ENCODE assay signal across 1 cellular context in genomic region chr11:33695051-33695566, GRCh38.
TF ChIP-seq lines count a peak whose summit lies in the region.

No MANE protein-coding gene starts in this region.

TF ChIP-seq in HepG2, 621 proteins besides CTCF, POLR2A, EP300 and RAD21 (continued from another document):
- TF ChIP-seq ONECUT2 (CRISPR knock-in tag; IDR thresholded peaks at IDR 0.05): peak; percentile 89
- no peak for TF ChIP-seq CCDC6 (CRISPR knock-in tag; IDR thresholded peaks at IDR 0.05)
- no peak for TF ChIP-seq CBX1 (IDR thresholded peaks at IDR 0.05; ENCODE audit: low read depth)
- TF ChIP-seq, protein P1, sequence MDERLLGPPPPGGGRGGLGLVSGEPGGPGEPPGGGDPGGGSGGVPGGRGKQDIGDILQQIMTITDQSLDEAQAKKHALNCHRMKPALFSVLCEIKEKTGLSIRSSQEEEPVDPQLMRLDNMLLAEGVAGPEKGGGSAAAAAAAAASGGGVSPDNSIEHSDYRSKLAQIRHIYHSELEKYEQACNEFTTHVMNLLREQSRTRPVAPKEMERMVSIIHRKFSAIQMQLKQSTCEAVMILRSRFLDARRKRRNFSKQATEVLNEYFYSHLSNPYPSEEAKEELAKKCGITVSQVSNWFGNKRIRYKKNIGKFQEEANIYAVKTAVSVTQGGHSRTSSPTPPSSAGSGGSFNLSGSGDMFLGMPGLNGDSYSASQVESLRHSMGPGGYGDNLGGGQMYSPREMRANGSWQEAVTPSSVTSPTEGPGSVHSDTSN (CRISPR knock-in tag; IDR thresholded peaks at IDR 0.05): no peak
- TF ChIP-seq ZNF652 (CRISPR knock-in tag; IDR thresholded peaks at IDR 0.05; ENCODE audit: borderline replicate concordance, low read depth): no peak
- TF ChIP-seq CENPX (CRISPR knock-in tag; IDR thresholded peaks at IDR 0.05): no peak
- no peak for TF ChIP-seq CHCHD3 (CRISPR knock-in tag; IDR thresholded peaks at IDR 0.05)
- no peak for TF ChIP-seq ZNF589 (CRISPR knock-in tag; conservative IDR thresholded peaks at IDR 0.05)
- TF ChIP-seq ZNF510 (CRISPR knock-in tag; IDR thresholded peaks at IDR 0.05; ENCODE audit: low read depth): no peak
- no peak for TF ChIP-seq ZNF432 (CRISPR knock-in tag; IDR thresholded peaks at IDR 0.05; ENCODE audit: borderline replicate concordance)
- no peak for TF ChIP-seq SMAD9 (CRISPR knock-in tag; IDR thresholded peaks at IDR 0.05)
- no peak for TF ChIP-seq MXD3 (CRISPR knock-in tag; IDR thresholded peaks at IDR 0.05)
- no peak for TF ChIP-seq ZBTB20 (CRISPR knock-in tag; IDR thresholded peaks at IDR 0.05; ENCODE audit: borderline replicate concordance, low read depth)
- no peak for TF ChIP-seq JDP2 (CRISPR knock-in tag; IDR thresholded peaks at IDR 0.05; ENCODE audit: borderline replicate concordance)
- no peak for TF ChIP-seq ZNF460 (CRISPR knock-in tag; IDR thresholded peaks at IDR 0.05; ENCODE audit: borderline replicate concordance)
- no peak for TF ChIP-seq RFXAP (CRISPR knock-in tag; IDR thresholded peaks at IDR 0.05; ENCODE audit: borderline replicate concordance)
- TF ChIP-seq ZNF354B (CRISPR knock-in tag; IDR thresholded peaks at IDR 0.05): no peak
- TF ChIP-seq ZNF614 (CRISPR knock-in tag; IDR thresholded peaks at IDR 0.05; ENCODE audit: borderline replicate concordance): no peak
- no peak for TF ChIP-seq XBP1 (CRISPR knock-in tag; IDR thresholded peaks at IDR 0.05)
- TF ChIP-seq ZBTB38 (CRISPR knock-in tag; IDR thresholded peaks at IDR 0.05): no peak
- no peak for TF ChIP-seq PAX8 (CRISPR knock-in tag; IDR thresholded peaks at IDR 0.05; ENCODE audit: borderline replicate concordance)
- TF ChIP-seq, protein P2, sequence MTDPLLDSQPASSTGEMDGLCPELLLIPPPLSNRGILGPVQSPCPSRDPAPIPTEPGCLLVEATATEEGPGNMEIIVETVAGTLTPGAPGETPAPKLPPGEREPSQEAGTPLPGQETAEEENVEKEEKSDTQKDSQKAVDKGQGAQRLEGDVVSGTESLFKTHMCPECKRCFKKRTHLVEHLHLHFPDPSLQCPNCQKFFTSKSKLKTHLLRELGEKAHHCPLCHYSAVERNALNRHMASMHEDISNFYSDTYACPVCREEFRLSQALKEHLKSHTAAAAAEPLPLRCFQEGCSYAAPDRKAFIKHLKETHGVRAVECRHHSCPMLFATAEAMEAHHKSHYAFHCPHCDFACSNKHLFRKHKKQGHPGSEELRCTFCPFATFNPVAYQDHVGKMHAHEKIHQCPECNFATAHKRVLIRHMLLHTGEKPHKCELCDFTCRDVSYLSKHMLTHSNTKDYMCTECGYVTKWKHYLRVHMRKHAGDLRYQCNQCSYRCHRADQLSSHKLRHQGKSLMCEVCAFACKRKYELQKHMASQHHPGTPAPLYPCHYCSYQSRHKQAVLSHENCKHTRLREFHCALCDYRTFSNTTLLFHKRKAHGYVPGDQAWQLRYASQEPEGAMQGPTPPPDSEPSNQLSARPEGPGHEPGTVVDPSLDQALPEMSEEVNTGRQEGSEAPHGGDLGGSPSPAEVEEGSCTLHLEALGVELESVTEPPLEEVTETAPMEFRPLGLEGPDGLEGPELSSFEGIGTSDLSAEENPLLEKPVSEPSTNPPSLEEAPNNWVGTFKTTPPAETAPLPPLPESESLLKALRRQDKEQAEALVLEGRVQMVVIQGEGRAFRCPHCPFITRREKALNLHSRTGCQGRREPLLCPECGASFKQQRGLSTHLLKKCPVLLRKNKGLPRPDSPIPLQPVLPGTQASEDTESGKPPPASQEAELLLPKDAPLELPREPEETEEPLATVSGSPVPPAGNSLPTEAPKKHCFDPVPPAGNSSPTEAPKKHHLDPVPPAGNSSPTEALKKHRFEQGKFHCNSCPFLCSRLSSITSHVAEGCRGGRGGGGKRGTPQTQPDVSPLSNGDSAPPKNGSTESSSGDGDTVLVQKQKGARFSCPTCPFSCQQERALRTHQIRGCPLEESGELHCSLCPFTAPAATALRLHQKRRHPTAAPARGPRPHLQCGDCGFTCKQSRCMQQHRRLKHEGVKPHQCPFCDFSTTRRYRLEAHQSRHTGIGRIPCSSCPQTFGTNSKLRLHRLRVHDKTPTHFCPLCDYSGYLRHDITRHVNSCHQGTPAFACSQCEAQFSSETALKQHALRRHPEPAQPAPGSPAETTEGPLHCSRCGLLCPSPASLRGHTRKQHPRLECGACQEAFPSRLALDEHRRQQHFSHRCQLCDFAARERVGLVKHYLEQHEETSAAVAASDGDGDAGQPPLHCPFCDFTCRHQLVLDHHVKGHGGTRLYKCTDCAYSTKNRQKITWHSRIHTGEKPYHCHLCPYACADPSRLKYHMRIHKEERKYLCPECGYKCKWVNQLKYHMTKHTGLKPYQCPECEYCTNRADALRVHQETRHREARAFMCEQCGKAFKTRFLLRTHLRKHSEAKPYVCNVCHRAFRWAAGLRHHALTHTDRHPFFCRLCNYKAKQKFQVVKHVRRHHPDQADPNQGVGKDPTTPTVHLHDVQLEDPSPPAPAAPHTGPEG (CRISPR knock-in tag; IDR thresholded peaks at IDR 0.05): no peak
- TF ChIP-seq MED8 (CRISPR knock-in tag; IDR thresholded peaks at IDR 0.05; ENCODE audit: insufficient replicate concordance): no peak
- TF ChIP-seq SIX4 (CRISPR knock-in tag; IDR thresholded peaks at IDR 0.05): no peak
- no peak for TF ChIP-seq MYC (CRISPR knock-in tag; IDR thresholded peaks at IDR 0.05; ENCODE audit: borderline replicate concordance)
- no peak for TF ChIP-seq NPAS2 (CRISPR knock-in tag; IDR thresholded peaks at IDR 0.05; ENCODE audit: borderline replicate concordance)
- TF ChIP-seq ZSCAN21 (CRISPR knock-in tag; IDR thresholded peaks at IDR 0.05; ENCODE audit: borderline replicate concordance): no peak
- TF ChIP-seq, protein P3, sequence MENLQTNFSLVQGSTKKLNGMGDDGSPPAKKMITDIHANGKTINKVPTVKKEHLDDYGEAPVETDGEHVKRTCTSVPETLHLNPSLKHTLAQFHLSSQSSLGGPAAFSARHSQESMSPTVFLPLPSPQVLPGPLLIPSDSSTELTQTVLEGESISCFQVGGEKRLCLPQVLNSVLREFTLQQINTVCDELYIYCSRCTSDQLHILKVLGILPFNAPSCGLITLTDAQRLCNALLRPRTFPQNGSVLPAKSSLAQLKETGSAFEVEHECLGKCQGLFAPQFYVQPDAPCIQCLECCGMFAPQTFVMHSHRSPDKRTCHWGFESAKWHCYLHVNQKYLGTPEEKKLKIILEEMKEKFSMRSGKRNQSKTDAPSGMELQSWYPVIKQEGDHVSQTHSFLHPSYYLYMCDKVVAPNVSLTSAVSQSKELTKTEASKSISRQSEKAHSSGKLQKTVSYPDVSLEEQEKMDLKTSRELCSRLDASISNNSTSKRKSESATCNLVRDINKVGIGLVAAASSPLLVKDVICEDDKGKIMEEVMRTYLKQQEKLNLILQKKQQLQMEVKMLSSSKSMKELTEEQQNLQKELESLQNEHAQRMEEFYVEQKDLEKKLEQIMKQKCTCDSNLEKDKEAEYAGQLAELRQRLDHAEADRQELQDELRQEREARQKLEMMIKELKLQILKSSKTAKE (CRISPR knock-in tag; IDR thresholded peaks at IDR 0.05; ENCODE audit: borderline replicate concordance): no peak
- TF ChIP-seq ZNF772 (CRISPR knock-in tag; IDR thresholded peaks at IDR 0.05): no peak
- TF ChIP-seq, protein P4, sequence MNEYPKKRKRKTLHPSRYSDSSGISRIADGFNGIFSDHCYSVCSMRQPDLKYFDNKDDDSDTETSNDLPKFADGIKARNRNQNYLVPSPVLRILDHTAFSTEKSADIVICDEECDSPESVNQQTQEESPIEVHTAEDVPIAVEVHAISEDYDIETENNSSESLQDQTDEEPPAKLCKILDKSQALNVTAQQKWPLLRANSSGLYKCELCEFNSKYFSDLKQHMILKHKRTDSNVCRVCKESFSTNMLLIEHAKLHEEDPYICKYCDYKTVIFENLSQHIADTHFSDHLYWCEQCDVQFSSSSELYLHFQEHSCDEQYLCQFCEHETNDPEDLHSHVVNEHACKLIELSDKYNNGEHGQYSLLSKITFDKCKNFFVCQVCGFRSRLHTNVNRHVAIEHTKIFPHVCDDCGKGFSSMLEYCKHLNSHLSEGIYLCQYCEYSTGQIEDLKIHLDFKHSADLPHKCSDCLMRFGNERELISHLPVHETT (CRISPR knock-in tag; conservative IDR thresholded peaks at IDR 0.05): no peak
- no peak for TF ChIP-seq ATF4 (CRISPR knock-in tag; IDR thresholded peaks at IDR 0.05)
- no peak for TF ChIP-seq SOX6 (IDR thresholded peaks at IDR 0.05)
- peak; percentile 63 for TF ChIP-seq SOX6 (CRISPR knock-in tag; IDR thresholded peaks at IDR 0.05)
- no peak for TF ChIP-seq IKZF1 (IDR thresholded peaks at IDR 0.05)
- no peak for TF ChIP-seq JUNB (CRISPR knock-in tag; IDR thresholded peaks at IDR 0.05; ENCODE audit: borderline replicate concordance)
- TF ChIP-seq ZFP1 (CRISPR knock-in tag; IDR thresholded peaks at IDR 0.05): no peak
- no peak for TF ChIP-seq MIXL1 (CRISPR knock-in tag; IDR thresholded peaks at IDR 0.05)
- no peak for TF ChIP-seq MAF1 (CRISPR knock-in tag; IDR thresholded peaks at IDR 0.05; ENCODE audit: borderline replicate concordance)
- no peak for TF ChIP-seq GTF3A (CRISPR knock-in tag; conservative IDR thresholded peaks at IDR 0.05)
- TF ChIP-seq, protein P5, sequence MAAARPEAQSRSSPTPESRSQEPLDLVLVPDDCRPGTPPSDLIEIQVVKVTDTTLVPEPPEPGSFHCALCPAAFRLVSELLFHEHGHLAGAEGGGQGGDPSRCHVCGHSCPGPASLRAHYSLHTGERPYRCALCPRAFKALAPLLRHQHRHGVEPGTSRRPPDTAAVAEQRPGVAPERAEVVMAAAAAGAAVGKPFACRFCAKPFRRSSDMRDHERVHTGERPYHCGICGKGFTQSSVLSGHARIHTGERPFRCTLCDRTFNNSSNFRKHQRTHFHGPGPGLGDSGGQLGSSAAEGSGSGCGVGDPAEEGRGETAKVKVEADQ (CRISPR knock-in tag; IDR thresholded peaks at IDR 0.05; ENCODE audit: borderline replicate concordance): 0 out of 2 replicates have a peak, but pooled peaks have one; percentile 11
- TF ChIP-seq ZIK1 (CRISPR knock-in tag; IDR thresholded peaks at IDR 0.05; ENCODE audit: borderline replicate concordance, low read depth): no peak
- no peak for TF ChIP-seq THAP11 (CRISPR knock-in tag; IDR thresholded peaks at IDR 0.05)
- TF ChIP-seq MTA1 (CRISPR knock-in tag; IDR thresholded peaks at IDR 0.05; ENCODE audit: borderline replicate concordance): 0 out of 2 replicates have a peak, but pooled peaks have one; percentile 28
- TF ChIP-seq ZFX (CRISPR knock-in tag; IDR thresholded peaks at IDR 0.05; ENCODE audit: low read depth): no peak
- no peak for TF ChIP-seq ZNF329 (CRISPR knock-in tag; IDR thresholded peaks at IDR 0.05; ENCODE audit: low read depth)
